Comparison of ENCODE assay signal across 1 cellular context in genomic region chr1:235286667-235287066, GRCh38.
TF ChIP-seq lines count a peak whose summit lies in the region.

No MANE protein-coding gene starts in this region.

TF ChIP-seq in HEK293, 187 proteins besides CTCF, POLR2A, EP300 and RAD21 (continued from another document):
- no peak for TF ChIP-seq ZNF654 (tag by site-specific recombination; IDR thresholded peaks at IDR 0.05; ENCODE audit: low read depth)
- no peak for TF ChIP-seq ZNF677 (tag by site-specific recombination; IDR thresholded peaks at IDR 0.05)
- no peak for TF ChIP-seq ZNF23 (tag by site-specific recombination; IDR thresholded peaks at IDR 0.05; ENCODE audit: borderline replicate concordance)
- TF ChIP-seq ZNF335 (tag by site-specific recombination; conservative IDR thresholded peaks at IDR 0.05): no peak
- TF ChIP-seq KLF1 (tag by site-specific recombination; IDR thresholded peaks at IDR 0.05): 0 out of 2 replicates have a peak, but pooled peaks have one; percentile 49
- no peak for TF ChIP-seq ZNF473 (tag by site-specific recombination; IDR thresholded peaks at IDR 0.05)
- no peak for TF ChIP-seq ZNF157 (tag by site-specific recombination; IDR thresholded peaks at IDR 0.05)
- no peak for TF ChIP-seq OVOL3 (tag by site-specific recombination; IDR thresholded peaks at IDR 0.05)
- TF ChIP-seq SCRT1 (tag by site-specific recombination; IDR thresholded peaks at IDR 0.05; ENCODE audit: borderline replicate concordance): 0 out of 2 replicates have a peak, but pooled peaks have one; percentile 47
- no peak for TF ChIP-seq ZNF155 (tag by site-specific recombination; IDR thresholded peaks at IDR 0.05)
- TF ChIP-seq ZBTB48 (tag by site-specific recombination; IDR thresholded peaks at IDR 0.05): no peak
- no peak for TF ChIP-seq PRDM6 (tag by site-specific recombination; IDR thresholded peaks at IDR 0.05)
- TF ChIP-seq ZXDB (tag by site-specific recombination; IDR thresholded peaks at IDR 0.05): no peak
- TF ChIP-seq ZNF324 (tag by site-specific recombination; IDR thresholded peaks at IDR 0.05): no peak
- no peak for TF ChIP-seq ZNF624 (tag by site-specific recombination; IDR thresholded peaks at IDR 0.05)
- TF ChIP-seq ELK4 (IDR thresholded peaks at IDR 0.05; ENCODE audit: borderline replicate concordance, low read depth, low read length): no peak
- no peak for TF ChIP-seq ZNF449 (tag by site-specific recombination; IDR thresholded peaks at IDR 0.05)
- peak; percentile 70 for TF ChIP-seq SCRT2 (tag by site-specific recombination; IDR thresholded peaks at IDR 0.05)
- no peak for TF ChIP-seq ZNF140 (tag by site-specific recombination; IDR thresholded peaks at IDR 0.05)
